Comparison of ENCODE assay signal across 12 cellular contexts in genomic region chr12:66035289-66035961, GRCh38.
A peak's percentile ranks its signal among the peaks of the same experiment; 100 is the strongest.
DNase-seq lines count a peak whose midpoint lies in the region; ATAC-seq, FAIRE-seq and TF ChIP-seq lines count a peak whose summit lies in the region.
"Had no signal": no experiment of that assay in that cellular context is flagged by ENCODE, and none has a peak within 500 bp of the region (broad histone marks: within the 10 kb centered on the region; RNA-seq: fewer than 3 reads in every experiment).

No MANE protein-coding gene starts in this region.

- no peaks in the 10 kb centered on the region for H3K4me1 Mint-ChIP-seq in glutamatergic neuron (ENCODE audit: low read depth, unreplicated experiment)

- no peak overlapping the region for H3K4me3 Mint-ChIP-seq in glutamatergic neuron (ENCODE audit: unreplicated experiment)
- H3K4me3 Mint-ChIP-seq: activated T-cell treated with anti-CD3 and anti-CD28 coated beads, Interleukin-2, amount 50 U/mL, for 4 hours had no signal

- no peaks in the 10 kb centered on the region for H3K27me3 ChIP-seq in PC-9 (ENCODE audit: insufficient read depth, low read depth)
- H3K27me3 ChIP-seq: suprapubic skin had no signal

- peaks cover 7% of the 10 kb centered on the region; the same call in 1 of the 2 replicates for H3K4me1 ChIP-seq in PC-9 (replicated peaks; ENCODE audit: insufficient read depth)
- H3K4me1 ChIP-seq: suprapubic skin had no signal

- ATAC-seq in GM21367 (IDR thresholded peaks at IDR 0.05; ENCODE audit: unreplicated experiment), result no peak
- ATAC-seq in GM18861 (IDR thresholded peaks at IDR 0.05; ENCODE audit: unreplicated experiment), result no peak
- ATAC-seq: activated T-cell treated with anti-CD3 and anti-CD28 coated beads, Interleukin-2, amount 50 U/mL, for 4 hours had no signal

- H3K36me3 ChIP-seq in PC-9 (ENCODE audit: low read depth), result no peaks in the 10 kb centered on the region
- H3K36me3 ChIP-seq: suprapubic skin had no signal

- TF ChIP-seq CTCF in GM12864 (IDR thresholded peaks at IDR 0.05; ENCODE audit: low read depth, low read length, missing control alignments) (peak; percentile 35), PC-9 (conservative IDR thresholded peaks at IDR 0.05) (peak; percentile 68), glutamatergic neuron (IDR thresholded peaks at IDR 0.05; ENCODE audit: partially characterized antibody, unreplicated experiment) (no peak)

- H3K79me2 ChIP-seq in PC-9 (ENCODE audit: low read depth), result no peaks in the 10 kb centered on the region

- H3K4me3 ChIP-seq in GM12864 (ENCODE audit: low read depth, low read length) (no peak overlapping the region), PC-9 (no peak overlapping the region)
- H3K4me3 ChIP-seq: mucosa of descending colon, suprapubic skin had no signal

- no peaks in the 10 kb centered on the region for H3K9me2 ChIP-seq in PC-9 (ENCODE audit: insufficient read depth)

- FAIRE-seq in A204.1 (lab: Jason Lieb, UNC), result peak; percentile 70
- FAIRE-seq: GM12891 had no signal

- BruUV-seq in PC-9 (replicated peaks; lab: Mats Ljungman, UMichigan), result no TSS peak

- no peak overlapping the region for H2AFZ ChIP-seq in PC-9

- intact Hi-C loops in PC-9 (cut with micrococcal nuclease; ENCODE audit: unreplicated experiment), result loop anchor here (1.0 to 5.0 kb wide), 3 partner anchors 52 to 433 kb away; no protein-coding TSS in a partner anchor

- no peaks in the 10 kb centered on the region for H3K36me3 Mint-ChIP-seq in glutamatergic neuron (ENCODE audit: unreplicated experiment)

- CTCF ChIA-PET in PC-9 (lab: Charles Lee), result no interaction called here

- no peak overlapping the region for H3K27ac ChIP-seq in PC-9
- H3K27ac ChIP-seq: suprapubic skin had no signal

- no peaks in the 10 kb centered on the region for H4K20me1 ChIP-seq in PC-9 (ENCODE audit: insufficient read depth)

- H3K27ac Mint-ChIP-seq in glutamatergic neuron (ENCODE audit: unreplicated experiment), result no peak overlapping the region

- H3K9me3 Mint-ChIP-seq in glutamatergic neuron (ENCODE audit: unreplicated experiment), result peaks cover 3% of the 10 kb centered on the region
- H3K9me3 Mint-ChIP-seq: activated T-cell treated with anti-CD3 and anti-CD28 coated beads, Interleukin-2, amount 50 U/mL, for 4 hours had no signal

- H3K9me3 ChIP-seq in PC-9 (ENCODE audit: insufficient read depth, low read depth), result no peaks in the 10 kb centered on the region
- H3K9me3 ChIP-seq: mucosa of descending colon, suprapubic skin had no signal

- H3K4me2 ChIP-seq in PC-9, result no peak overlapping the region

- no peaks in the 10 kb centered on the region for H3F3A ChIP-seq in PC-9 (ENCODE audit: insufficient read depth, low read depth)

- POLR2A ChIA-PET in PC-9 (lab: Charles Lee; ENCODE audit: unreplicated experiment), result no interaction called here

- no peaks in the 10 kb centered on the region for H3K27me3 Mint-ChIP-seq in glutamatergic neuron (ENCODE audit: unreplicated experiment)

- DNase-seq in GM12864 (ENCODE audit: low read depth) (no peak), PC-9 (no peak), fibroblast of peridontal ligament (ENCODE audit: extremely low read depth) (peak; percentile 85), glutamatergic neuron (no peak), NCI-H510A treated with DMSO at 0.1 percent for 48 hours (lab: John Stamatoyannopoulos, UW) (no peak)
- DNase-seq: activated T-cell treated with anti-CD3 and anti-CD28 coated beads, Interleukin-2, amount 50 U/mL, for 4 hours had no signal
